ENCODE assay signal across 8 cellular contexts in the genomic region with DNA sequence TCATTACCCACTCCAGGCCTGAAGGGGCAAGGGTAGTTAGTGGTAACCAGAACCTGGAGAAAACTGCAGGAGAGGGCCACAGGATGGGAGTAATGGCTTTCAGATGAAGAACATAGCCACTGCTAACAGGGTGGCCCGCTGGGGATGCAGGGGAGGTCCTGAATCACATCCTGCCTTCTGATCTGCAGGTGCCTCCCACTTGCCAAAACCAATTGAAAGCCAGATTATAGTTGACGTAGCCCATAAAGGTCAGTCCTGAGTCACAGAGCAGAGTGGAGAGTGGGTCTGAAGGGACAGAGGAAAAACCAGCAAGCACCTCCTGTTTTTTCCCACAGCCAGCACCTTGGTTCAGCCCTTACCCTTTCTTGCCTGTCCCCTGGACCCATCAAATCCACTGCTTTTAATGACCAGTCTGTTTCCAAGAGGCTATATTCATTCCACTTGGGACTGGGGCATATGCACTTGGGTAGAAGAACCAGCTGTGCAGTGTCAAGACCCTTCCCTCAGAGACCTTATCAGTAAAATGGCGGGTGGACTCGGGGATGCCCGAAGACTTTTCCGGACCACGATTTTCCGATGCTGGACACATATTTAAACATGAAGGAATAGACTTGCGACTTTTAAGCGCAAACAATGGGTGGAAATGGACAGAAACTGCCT. TPM values are rescaled to one million over a fixed set of nuclear protein-coding genes. Genes with fewer than 3 reads are reported as not detected.
DNase-seq lines count a peak whose midpoint lies in the region; ATAC-seq and TF ChIP-seq lines count a peak whose summit lies in the region.

No MANE protein-coding gene starts in this region.

- H3K27ac ChIP-seq in ACC112 (ENCODE audit: low read depth, low read length): peak overlapping the region; percentile 66
- peak overlapping the region in 3 of 4 donors; percentile 71 to 84 (median 79) for H3K27ac ChIP-seq in gastroesophageal sphincter
- H3K27ac ChIP-seq in uterus: peak overlapping the region; percentile 74 to 77

- peaks cover 28% of the 10 kb centered on the region for H3K79me2 ChIP-seq in ACC112 (ENCODE audit: control insufficient read depth, insufficient read depth, low read length, unreplicated experiment)

- H3K27me3 ChIP-seq in ACC112 (ENCODE audit: insufficient read depth, low read length): no peaks in the 10 kb centered on the region
- no peaks in the 10 kb centered on the region for H3K27me3 ChIP-seq in gastroesophageal sphincter
- H3K27me3 ChIP-seq in neuron (ENCODE audit: insufficient read depth, low read length): no peaks in the 10 kb centered on the region
- H3K27me3 ChIP-seq in uterus: no peaks in the 10 kb centered on the region

- intact Hi-C loops in activated T-helper 1 cell treated with anti-CD3 and anti-CD28 coated beads, Interleukin-12 subunit alpha, Interleukin-12 subunit beta, Interleukin-2, Interleukin-4 antibody, amounts not matched to agents 30 ng/mL and 10 ng/mL and 1 ng/mL, durations not matched to agents 14 hours and 24 hours and 36 hours (cut with micrococcal nuclease): loop anchor here (1.0 to 5.0 kb wide), 6 partner anchors 44 to 622 kb away; partner anchors contain the start of genes MSL2 and NCK1
- intact Hi-C loops in uterus (cut with DNase I; ENCODE audit: low total_unique reads): no loop called here

- peak; percentile 61 for DNase-seq in NCI-H510A treated with DMSO at 0.1 percent for 48 hours (lab: John Stamatoyannopoulos, UW)
- DNase-seq in activated T-helper 1 cell treated with anti-CD3 and anti-CD28 coated beads, Interleukin-12 subunit alpha, Interleukin-12 subunit beta, Interleukin-2, Interleukin-4 antibody, amounts not matched to agents 30 ng/mL and 10 ng/mL and 1 ng/mL, durations not matched to agents 14 hours and 24 hours and 36 hours (ENCODE audit: low spot score): no peak
- peak; percentile 26 to 57 for DNase-seq in uterus

- TF ChIP-seq POLR2A in gastroesophageal sphincter (IDR thresholded peaks at IDR 0.05) (peak in 1 of 2 donors; percentile 12), uterus (IDR thresholded peaks at IDR 0.05) (peak; percentile 20 to 57)

- ATAC-seq in GM19351 (IDR thresholded peaks at IDR 0.05; ENCODE audit: unreplicated experiment) (peak; percentile 81), gastroesophageal sphincter (peak; percentile 68), GM21381 (IDR thresholded peaks at IDR 0.05; ENCODE audit: unreplicated experiment) (no peak)

- H3K36me3 Mint-ChIP-seq in activated T-helper 1 cell treated with anti-CD3 and anti-CD28 coated beads, Interleukin-12 subunit alpha, Interleukin-12 subunit beta, Interleukin-2, Interleukin-4 antibody, amounts not matched to agents 30 ng/mL and 10 ng/mL and 1 ng/mL, durations not matched to agents 14 hours and 24 hours and 36 hours (ENCODE audit: low read depth): peaks cover 7% of the 10 kb centered on the region

- peaks cover 5% of the 10 kb centered on the region for H3K9me3 Mint-ChIP-seq in activated T-helper 1 cell treated with anti-CD3 and anti-CD28 coated beads, Interleukin-12 subunit alpha, Interleukin-12 subunit beta, Interleukin-2, Interleukin-4 antibody, amounts not matched to agents 30 ng/mL and 10 ng/mL and 1 ng/mL, durations not matched to agents 14 hours and 24 hours and 36 hours

- H3K4me3 ChIP-seq in ACC112 (ENCODE audit: low read depth, low read length) (peak overlapping the region; percentile 86), gastroesophageal sphincter (peak overlapping the region; percentile 63 to 72), neuron (ENCODE audit: low read length) (peak overlapping the region; percentile 71), uterus (peak overlapping the region; percentile 44 to 61)

- peaks cover 16% of the 10 kb centered on the region for H3K4me1 ChIP-seq in ACC112 (ENCODE audit: control insufficient read depth, insufficient read depth, low read length, unreplicated experiment)
- peaks cover 0 to 29% (median 4%) of the 10 kb centered on the region in 3 donors for H3K4me1 ChIP-seq in gastroesophageal sphincter
- H3K4me1 ChIP-seq in neuron (ENCODE audit: insufficient read depth, low read length): peaks cover 20% of the 10 kb centered on the region
- no peaks in the 10 kb centered on the region for H3K4me1 ChIP-seq in uterus

- H3K27me3 Mint-ChIP-seq in activated T-helper 1 cell treated with anti-CD3 and anti-CD28 coated beads, Interleukin-12 subunit alpha, Interleukin-12 subunit beta, Interleukin-2, Interleukin-4 antibody, amounts not matched to agents 30 ng/mL and 10 ng/mL and 1 ng/mL, durations not matched to agents 14 hours and 24 hours and 36 hours (ENCODE audit: insufficient read depth): peaks cover 57% of the 10 kb centered on the region

- 5 to 67% methylated on average over 2 to 9 of the region's 10 CpGs for WGBS in gastroesophageal sphincter (ENCODE audit: low coverage in 1 of 2), 2 donors

- H3K27ac Mint-ChIP-seq in activated T-helper 1 cell treated with anti-CD3 and anti-CD28 coated beads, Interleukin-12 subunit alpha, Interleukin-12 subunit beta, Interleukin-2, Interleukin-4 antibody, amounts not matched to agents 30 ng/mL and 10 ng/mL and 1 ng/mL, durations not matched to agents 14 hours and 24 hours and 36 hours: peak overlapping the region; percentile 74

- TF ChIP-seq CTCF in gastroesophageal sphincter (IDR thresholded peaks at IDR 0.05) (no peak), uterus (IDR thresholded peaks at IDR 0.05) (no peak)

- TF ChIP-seq EP300 in gastroesophageal sphincter (IDR thresholded peaks at IDR 0.05): no peak

- H3K36me3 ChIP-seq in ACC112 (ENCODE audit: insufficient read depth, low read length): peaks cover 4% of the 10 kb centered on the region
- H3K36me3 ChIP-seq in gastroesophageal sphincter: no peaks in the 10 kb centered on the region
- H3K36me3 ChIP-seq in neuron (ENCODE audit: insufficient read depth, low read length): no peaks in the 10 kb centered on the region
- no peaks in the 10 kb centered on the region for H3K36me3 ChIP-seq in uterus

- peaks cover 27% of the 10 kb centered on the region for H3K4me1 Mint-ChIP-seq in activated T-helper 1 cell treated with anti-CD3 and anti-CD28 coated beads, Interleukin-12 subunit alpha, Interleukin-12 subunit beta, Interleukin-2, Interleukin-4 antibody, amounts not matched to agents 30 ng/mL and 10 ng/mL and 1 ng/mL, durations not matched to agents 14 hours and 24 hours and 36 hours (ENCODE audit: low read depth)

- peak overlapping the region; percentile 86 for H3K4me3 Mint-ChIP-seq in activated T-helper 1 cell treated with anti-CD3 and anti-CD28 coated beads, Interleukin-12 subunit alpha, Interleukin-12 subunit beta, Interleukin-2, Interleukin-4 antibody, amounts not matched to agents 30 ng/mL and 10 ng/mL and 1 ng/mL, durations not matched to agents 14 hours and 24 hours and 36 hours

- H2AFZ ChIP-seq in ACC112 (ENCODE audit: low read length, unreplicated experiment) (peak overlapping the region; percentile 84), neuron (ENCODE audit: low read depth, low read length) (peak overlapping the region; percentile 82)

- H3K9me3 ChIP-seq in gastroesophageal sphincter (no peaks in the 10 kb centered on the region), neuron (ENCODE audit: low read length) (no peaks in the 10 kb centered on the region), uterus (no peaks in the 10 kb centered on the region)

RNA-seq across cellular contexts. Expression of gene SLC35G2, which starts 0.6 kb away (rescaled TPM):
- 2.6 and 3.0 TPM in 2 replicates for total RNA-seq in activated T-helper 1 cell treated with anti-CD3 and anti-CD28 coated beads, Interleukin-12 subunit alpha, Interleukin-12 subunit beta, Interleukin-2, Interleukin-4 antibody, amounts not matched to agents 30 ng/mL and 10 ng/mL and 1 ng/mL, durations not matched to agents 14 hours and 24 hours and 36 hours
- total RNA-seq in gastroesophageal sphincter (1 to 10 TPM; 3.3 to 6.1 (median 5.4) TPM), uterus (10 to 100 TPM in 3 of 4 donors, 1 to 10 TPM in 1; 9.1 to 13.2 (median 11.8) TPM)

RNA-seq across cellular contexts. Expression of gene NCK1, which starts 43.7 kb away (rescaled TPM):
- total RNA-seq in activated T-helper 1 cell treated with anti-CD3 and anti-CD28 coated beads, Interleukin-12 subunit alpha, Interleukin-12 subunit beta, Interleukin-2, Interleukin-4 antibody, amounts not matched to agents 30 ng/mL and 10 ng/mL and 1 ng/mL, durations not matched to agents 14 hours and 24 hours and 36 hours: 33.2 and 33.4 TPM in 2 replicates
- 10 to 100 TPM; 35.4 to 44.6 (median 42.7) TPM for total RNA-seq in gastroesophageal sphincter
- 10 to 100 TPM; 48.4 to 85.3 (median 60.2) TPM for total RNA-seq in uterus
